ENCODE assay signal across 8 cellular contexts in the genomic region with DNA sequence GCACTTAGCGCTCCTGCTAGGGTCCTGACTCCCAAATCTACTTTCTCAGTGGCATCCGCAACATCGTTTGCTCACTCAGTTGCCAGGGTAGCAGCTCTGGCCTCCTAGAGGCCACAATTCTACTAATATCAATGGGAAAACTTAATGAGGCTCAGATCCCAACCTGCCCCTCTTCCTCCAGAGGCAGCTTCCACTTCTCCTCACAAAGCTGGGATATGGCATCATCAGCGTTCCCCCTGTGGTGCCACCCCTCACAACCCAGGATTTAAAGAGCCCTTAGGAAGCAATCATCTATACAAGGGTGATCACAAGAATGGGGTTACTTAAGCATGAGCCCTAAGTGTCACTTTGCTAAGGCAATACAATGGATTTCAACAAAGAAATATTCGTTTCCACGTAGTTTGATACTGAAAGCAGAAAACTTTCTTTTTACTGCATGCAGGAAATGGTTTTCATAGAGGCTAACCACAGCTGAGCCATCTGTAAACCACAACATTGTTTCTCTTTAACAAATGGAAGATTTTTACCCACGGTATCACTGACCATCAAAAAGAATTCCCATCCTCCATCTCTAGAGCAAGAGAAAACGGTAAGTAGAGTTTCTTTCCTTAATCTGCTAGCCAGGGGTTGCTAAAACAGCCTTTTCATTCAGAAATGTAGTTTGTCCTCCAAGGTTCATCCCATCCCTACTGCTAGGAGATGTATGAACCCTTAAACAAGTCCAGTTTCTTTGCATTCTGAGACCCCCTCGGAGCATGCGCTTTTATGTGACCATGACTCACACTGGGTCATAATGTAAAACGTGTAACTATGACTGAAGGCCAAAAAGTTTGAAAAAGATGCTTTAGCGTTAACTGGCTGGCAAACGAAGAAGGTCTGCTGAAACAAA.
DNase-seq lines count a peak whose midpoint lies in the region; ATAC-seq and TF ChIP-seq lines count a peak whose summit lies in the region.

No MANE protein-coding gene starts in this region.

- no peaks in the 10 kb centered on the region for H3K79me2 ChIP-seq in DND-41 (ENCODE audit: insufficient read depth, low read length)

- in situ Hi-C loops in astrocyte of the spinal cord (cut with HindIII; ENCODE audit: low sequenced_read_pairs) = no loop called here

- TF ChIP-seq CTCF in DND-41 (IDR thresholded peaks at IDR 0.05; ENCODE audit: borderline replicate concordance, extremely low read depth, low read length, poor library complexity, severe bottlenecking) (no peak), astrocyte of the spinal cord (IDR thresholded peaks at IDR 0.05; ENCODE audit: low read depth, low read length) (no peak), sigmoid colon (IDR thresholded peaks at IDR 0.05) (no peak)

- H3K27me3 ChIP-seq in DND-41 (ENCODE audit: insufficient read depth, low read length, poor library complexity) (no peaks in the 10 kb centered on the region), sigmoid colon (no peaks in the 10 kb centered on the region)

- H4K20me1 ChIP-seq in DND-41 (ENCODE audit: insufficient read depth, low read length) = peaks cover 26% of the 10 kb centered on the region

- H3K27ac ChIP-seq in DND-41 (ENCODE audit: low read length) = no peak overlapping the region
- no peak overlapping the region for H3K27ac ChIP-seq in sigmoid colon

- TF ChIP-seq EP300 in sigmoid colon (IDR thresholded peaks at IDR 0.05) = no peak

- DNase-seq in DND-41 (no peak), astrocyte of the spinal cord (ENCODE audit: low read depth, low spot score) (peak; percentile 97), non-pigmented ciliary epithelial cell (ENCODE audit: low read depth) (peak; percentile 78), erythroblast (lab: John Stamatoyannopoulos, UW) (no peak), sigmoid colon (no peak), NCI-H774 (lab: John Stamatoyannopoulos, UW) (no peak)

- intact Hi-C loops in sigmoid colon (cut with DNase I) = no loop called here

- H3K9ac ChIP-seq in DND-41 (ENCODE audit: low read depth, low read length) = no peak overlapping the region

- TF ChIP-seq POLR2A in erythroblast (IDR thresholded peaks at IDR 0.05; ENCODE audit: low read length) = no peak
- TF ChIP-seq POLR2A in sigmoid colon (IDR thresholded peaks at IDR 0.05) = no peak

- 68 to 81% methylated on average over 13 of the region's 13 CpGs for WGBS in sigmoid colon, 2 donors

- ATAC-seq in DND-41 (ENCODE audit: insufficient read depth, low read depth) (peak; percentile 81), GM19468 (IDR thresholded peaks at IDR 0.05; ENCODE audit: extremely low read depth, unreplicated experiment) (peak; percentile 81), HG03521 (IDR thresholded peaks at IDR 0.05; ENCODE audit: unreplicated experiment) (peak; percentile 72)

- peaks cover 5% of the 10 kb centered on the region; the same call in 1 of the 2 replicates for H3K36me3 ChIP-seq in DND-41 (ENCODE audit: insufficient read depth, low read length)
- H3K36me3 ChIP-seq in sigmoid colon = no peaks in the 10 kb centered on the region

- no peaks in the 10 kb centered on the region for H3K9me3 ChIP-seq in DND-41 (ENCODE audit: insufficient read depth, low read length, severe bottlenecking)
- H3K9me3 ChIP-seq in sigmoid colon = no peaks in the 10 kb centered on the region

- H3K4me3 ChIP-seq in DND-41 (ENCODE audit: low read depth in 1 of 2, low read length in 2 of 2) (no peak overlapping the region), astrocyte of the spinal cord (ENCODE audit: low read depth, low read length) (peak overlapping the region; percentile 18), sigmoid colon (no peak overlapping the region)

- no peak overlapping the region for H3K4me2 ChIP-seq in DND-41 (ENCODE audit: insufficient read depth, low read length)

- H3K4me1 ChIP-seq in DND-41 (ENCODE audit: insufficient read depth, low read length) (peaks cover 16% of the 10 kb centered on the region), sigmoid colon (no peaks in the 10 kb centered on the region)

- H2AFZ ChIP-seq in DND-41 (ENCODE audit: low read depth, low read length) = no peak overlapping the region

Comparison
In these comparisons a context has a peak if more than half of its experiments do, and no peak if none do; other contexts are left out.
1. DNase-seq: peak in astrocyte of the spinal cord (single experiment) and non-pigmented ciliary epithelial cell (single experiment); none in DND-41 (single experiment), erythroblast (0 of 2), sigmoid colon (single experiment) and NCI-H774 (single experiment).
2. Peak in every context shown above with its lines, with median percentiles within 50 percentile points of each other: ATAC-seq.